Comparison of ENCODE assay signal across 7 cellular contexts in the genomic region with DNA sequence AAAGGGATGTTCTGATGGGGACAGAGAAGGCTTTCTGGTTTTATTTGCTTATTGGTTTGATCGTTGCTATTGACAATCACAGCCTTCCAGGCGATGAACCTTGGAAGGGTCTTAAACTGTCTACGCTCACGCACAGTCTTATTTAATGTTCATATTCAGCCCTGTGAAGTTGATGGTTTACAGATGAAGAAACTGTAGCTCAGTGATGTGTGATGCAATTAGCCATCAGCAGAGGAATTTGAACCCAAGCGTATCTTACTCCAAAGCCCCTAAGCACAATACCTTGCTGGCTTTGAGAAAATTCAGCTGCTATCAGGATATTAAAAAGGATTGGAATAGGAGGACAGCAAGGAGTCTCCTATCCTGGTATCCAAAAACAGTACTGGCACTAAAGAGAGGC.
"Had no signal": no experiment of that assay in that cellular context is flagged by ENCODE, and none has a peak within 500 bp of the region (broad histone marks: within the 10 kb centered on the region; RNA-seq: fewer than 3 reads in every experiment).

No MANE protein-coding gene starts in this region.

- FAIRE-seq: H1, H54, HTR-8/SVneo had no signal

- H3K9ac ChIP-seq: GM23248 had no signal

- H3K4me3 ChIP-seq: GM23248 had no signal

- H3K27ac ChIP-seq: GM23248 had no signal

- DNase-seq: GM23248, H9, HCEC 1CT, KBM-7 had no signal

- H2AFZ ChIP-seq: GM23248 had no signal
